Comparison of ENCODE assay signal across 8 cellular contexts in the genomic region with DNA sequence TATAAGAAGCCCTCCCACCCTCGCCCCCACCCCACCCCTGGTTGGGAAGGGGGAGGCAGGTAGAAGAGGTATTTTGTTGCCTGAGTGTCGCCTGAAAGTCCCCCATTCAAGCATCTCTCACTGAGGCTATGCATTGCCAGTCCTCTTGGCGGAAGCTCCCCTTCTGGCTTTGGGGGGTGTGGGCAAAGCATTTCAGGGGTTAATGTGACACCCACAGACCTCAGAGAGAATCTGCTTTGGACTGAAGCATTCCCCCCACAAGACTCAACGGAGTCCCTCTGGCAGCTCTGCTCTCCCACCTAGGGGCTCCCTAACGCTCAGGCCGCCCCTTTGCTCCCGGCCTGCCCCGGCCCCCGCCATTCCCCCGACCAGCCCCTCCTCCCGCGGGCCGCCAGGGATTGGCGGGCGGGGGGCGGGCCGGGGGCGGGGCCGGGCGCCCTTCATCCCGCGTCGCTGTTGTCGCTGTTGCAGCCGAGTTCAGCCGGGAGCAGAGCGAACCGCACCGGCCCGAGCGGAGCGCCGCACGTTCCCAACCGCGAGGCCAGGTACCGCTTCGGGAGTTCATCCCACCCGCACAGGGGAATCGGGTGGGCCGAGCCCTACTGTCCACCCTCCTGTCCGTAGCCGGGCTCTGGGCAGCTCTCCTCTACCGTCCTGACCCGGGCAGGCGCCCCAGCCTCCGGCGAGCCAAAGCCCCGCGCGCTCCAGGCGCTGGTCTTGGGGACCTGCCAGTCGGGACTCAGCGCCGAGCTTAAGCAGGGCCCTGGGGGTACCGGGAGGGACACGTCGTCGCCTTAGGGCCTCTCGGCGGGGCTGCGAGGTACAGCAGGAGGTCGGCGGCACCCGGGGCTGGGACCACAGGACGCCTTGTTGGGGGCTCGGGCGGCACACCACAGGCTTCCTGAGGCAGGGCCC. TPM values are rescaled to one million over a fixed set of nuclear protein-coding genes. Genes with fewer than 3 reads are reported as not detected.
DNase-seq lines count a peak whose midpoint lies in the region; ATAC-seq lines count a peak whose summit lies in the region.

TSS of gene SLC38A3 (plus strand) at position 468 of the 915 bp plus-strand sequence. CDS start 8,929 bp downstream, outside the sequence.

- no peaks in the 10 kb centered on the region for H3K4me1 Mint-ChIP-seq in activated CD4-positive, alpha-beta T cell treated with anti-CD3 and anti-CD28 coated beads, Interleukin-2, amount 10 ng/mL, durations not matched to agents 24 days and 14 days

- peak; percentile 67 for DNase-seq in activated CD4-positive, alpha-beta T cell treated with anti-CD3 and anti-CD28 coated beads, Interleukin-2, amount 10 ng/mL, durations not matched to agents 24 days and 14 days
- DNase-seq in activated CD4-positive, alpha-beta T cell treated with anti-CD3 and anti-CD28 coated beads, Interleukin-2, amount 50 U/mL, for 4 hours: no peak
- DNase-seq in activated naive CD4-positive, alpha-beta T cell treated with anti-CD3 and anti-CD28 coated beads, Interleukin-2, amount 50 U/mL, for 72 hours (ENCODE audit: low spot score in 2 of 2): no peak
- DNase-seq in hypothalamus (lab: John Stamatoyannopoulos, UW) (peak in 38 of 51 donors; percentile 23 to 73 (median 44)), COLO829 (ENCODE audit: low spot score) (no peak), HUDEP-2 (lab: John Stamatoyannopoulos, UW; ENCODE audit: unreplicated experiment in 76 of 76) (no peak)

- no peaks in the 10 kb centered on the region for H3K36me3 Mint-ChIP-seq in activated CD4-positive, alpha-beta T cell treated with anti-CD3 and anti-CD28 coated beads, Interleukin-2, amount 10 ng/mL, durations not matched to agents 24 days and 14 days (ENCODE audit: low read depth)
- no peaks in the 10 kb centered on the region for H3K36me3 Mint-ChIP-seq in activated naive CD4-positive, alpha-beta T cell treated with anti-CD3 and anti-CD28 coated beads, Interleukin-2, amount 50 U/mL, for 72 hours

- peak; percentile 22 to 64 for ATAC-seq in activated naive CD4-positive, alpha-beta T cell treated with anti-CD3 and anti-CD28 coated beads, Interleukin-2, amount 50 U/mL, for 72 hours
- no peak for ATAC-seq in HG02678 (IDR thresholded peaks at IDR 0.05; ENCODE audit: unreplicated experiment)

- H3K4me3 ChIP-seq in skin epidermis: peak within 1 kb of the TSS; percentile 6 to 34 (median 17)

- H3K9me3 Mint-ChIP-seq in activated CD4-positive, alpha-beta T cell treated with anti-CD3 and anti-CD28 coated beads, Interleukin-2, amount 10 ng/mL, durations not matched to agents 24 days and 14 days: no peaks in the 10 kb centered on the region
- no peaks in the 10 kb centered on the region for H3K9me3 Mint-ChIP-seq in activated naive CD4-positive, alpha-beta T cell treated with anti-CD3 and anti-CD28 coated beads, Interleukin-2, amount 50 U/mL, for 72 hours

- peaks cover 42% of the 10 kb centered on the region for H3K27me3 Mint-ChIP-seq in activated CD4-positive, alpha-beta T cell treated with anti-CD3 and anti-CD28 coated beads, Interleukin-2, amount 10 ng/mL, durations not matched to agents 24 days and 14 days

- H3K4me3 Mint-ChIP-seq in activated CD4-positive, alpha-beta T cell treated with anti-CD3 and anti-CD28 coated beads, Interleukin-2, amount 10 ng/mL, durations not matched to agents 24 days and 14 days: no peak within 1 kb of the TSS

- no peak within 1 kb of the TSS for H3K27ac Mint-ChIP-seq in activated CD4-positive, alpha-beta T cell treated with anti-CD3 and anti-CD28 coated beads, Interleukin-2, amount 10 ng/mL, durations not matched to agents 24 days and 14 days
- no peak within 1 kb of the TSS for H3K27ac Mint-ChIP-seq in activated naive CD4-positive, alpha-beta T cell treated with anti-CD3 and anti-CD28 coated beads, Interleukin-2, amount 50 U/mL, for 72 hours

- intact Hi-C loops in activated CD4-positive, alpha-beta T cell treated with anti-CD3 and anti-CD28 coated beads, Interleukin-2, amount 10 ng/mL, durations not matched to agents 24 days and 14 days (cut with micrococcal nuclease): no loop called here

- no peak within 1 kb of the TSS for H3K27ac ChIP-seq in skin epidermis

RNA-seq across cellular contexts. Expression of gene SLC38A3, which starts in this region (rescaled TPM):
- not detected in 2 replicates for total RNA-seq in activated CD4-positive, alpha-beta T cell treated with anti-CD3 and anti-CD28 coated beads, Interleukin-2, amount 10 ng/mL, durations not matched to agents 24 days and 14 days
- not detected for total RNA-seq in activated naive CD4-positive, alpha-beta T cell treated with anti-CD3 and anti-CD28 coated beads, Interleukin-2, amount 50 U/mL, for 72 hours

Comparison
In these comparisons a context has a peak if more than half of its experiments do, and no peak if none do; other contexts are left out.
1. Peak in DNase-seq in activated CD4-positive, alpha-beta T cell treated with anti-CD3 and anti-CD28 coated beads, Interleukin-2, amount 10 ng/mL, durations not matched to agents 24 days and 14 days; RNA of the gene not detected or under 1 TPM.
2. Peak in ATAC-seq in activated naive CD4-positive, alpha-beta T cell treated with anti-CD3 and anti-CD28 coated beads, Interleukin-2, amount 50 U/mL, for 72 hours; RNA of the gene not detected or under 1 TPM.
3. DNase-seq: peak in hypothalamus (38 of 51); none in activated CD4-positive, alpha-beta T cell treated with anti-CD3 and anti-CD28 coated beads, Interleukin-2, amount 50 U/mL, for 4 hours (0 of 2), activated naive CD4-positive, alpha-beta T cell treated with anti-CD3 and anti-CD28 coated beads, Interleukin-2, amount 50 U/mL, for 72 hours (0 of 2), COLO829 (single experiment) and HUDEP-2 (0 of 76).